In genomic region chr9:127916665-127917581, GRCh38 we compare ENCODE assay signal across 8 cellular contexts. TPM values are rescaled to one million over a fixed set of nuclear protein-coding genes. Genes with fewer than 3 reads are reported as not detected.
DNase-seq lines count a peak whose midpoint lies in the region; ATAC-seq and TF ChIP-seq lines count a peak whose summit lies in the region.

ST6GALNAC4 (minus strand) TSS chr9:127917041; CDS start chr9:127916419, 622 bp downstream.

- CTCF ChIA-PET in HEK293T (lab: Yijun Ruan, JAX): interaction anchor here (1.4 kb wide), 1 partner anchor 272 kb away, joined by 3 read pairs; no protein-coding TSS in a partner anchor

- peaks cover 16% of the 10 kb centered on the region for H3K36me3 Mint-ChIP-seq in activated naive CD8-positive, alpha-beta T cell treated with anti-CD3 and anti-CD28 coated beads for 36 hours
- H3K36me3 Mint-ChIP-seq in glutamatergic neuron (ENCODE audit: unreplicated experiment): no peaks in the 10 kb centered on the region

- peaks cover 6% of the 10 kb centered on the region for H3K4me1 ChIP-seq in ovary (ENCODE audit: insufficient read depth)
- peaks cover 27 to 61% of the 10 kb centered on the region in 2 donors for H3K4me1 ChIP-seq in thoracic aorta (ENCODE audit: control insufficient read depth in 1 of 2, low read depth in 2 of 2)

- peak within 1 kb of the TSS; percentile 89 for H3K4me3 Mint-ChIP-seq in activated naive CD8-positive, alpha-beta T cell treated with anti-CD3 and anti-CD28 coated beads for 36 hours
- H3K4me3 Mint-ChIP-seq in glutamatergic neuron (ENCODE audit: unreplicated experiment): peak within 1 kb of the TSS; percentile 82

- DNase-seq in GF-D8 (lab: John Stamatoyannopoulos, UW): peak; percentile 70
- DNase-seq in HEK293T (ENCODE audit: extremely low spot score): peak; percentile 99
- DNase-seq in NAMALWA (ENCODE audit: low spot score): peak; percentile 91
- peak; percentile 95 for DNase-seq in activated naive CD8-positive, alpha-beta T cell treated with anti-CD3 and anti-CD28 coated beads for 36 hours
- DNase-seq in glutamatergic neuron: peak; percentile 95
- peak; percentile 94 to 98 (median 97) for DNase-seq in ovary
- DNase-seq in thoracic aorta (ENCODE audit: low spot score): peak; percentile 70

- no peaks in the 10 kb centered on the region for H4K20me1 ChIP-seq in SU-DHL-6 (ENCODE audit: low read depth, low read length)

- peaks cover 55% of the 10 kb centered on the region for H3K4me1 Mint-ChIP-seq in activated naive CD8-positive, alpha-beta T cell treated with anti-CD3 and anti-CD28 coated beads for 36 hours
- H3K4me1 Mint-ChIP-seq in glutamatergic neuron (ENCODE audit: low read depth, unreplicated experiment): peaks cover 7% of the 10 kb centered on the region

- peaks cover 19% of the 10 kb centered on the region for H3F3A ChIP-seq in SU-DHL-6 (ENCODE audit: insufficient read depth)

- H3K4me3 ChIP-seq in SU-DHL-6 (ENCODE audit: insufficient read depth, low read length, poor library complexity, severe bottlenecking): peak within 1 kb of the TSS; percentile 65
- H3K4me3 ChIP-seq in ovary: peak within 1 kb of the TSS; percentile 76
- peak within 1 kb of the TSS; percentile 88 for H3K4me3 ChIP-seq in thoracic aorta

- H3K9me2 ChIP-seq in SU-DHL-6 (replicated peaks; ENCODE audit: insufficient read depth, low read length): no peaks in the 10 kb centered on the region

- WGBS in ovary, 3 donors: 1 to 2% (median 2%) methylated on average over 48 to 75 of the region's 75 CpGs

- intact Hi-C loops in ovary (cut with DNase I): loop anchor here in 1 of 4 donors (5.0 kb wide), 1 partner anchor 130 kb away; the partner anchor contains the start of gene CDK9

- no peaks in the 10 kb centered on the region for H3K27me3 ChIP-seq in SU-DHL-6 (ENCODE audit: low read length)
- no peaks in the 10 kb centered on the region for H3K27me3 ChIP-seq in ovary
- no peaks in the 10 kb centered on the region for H3K27me3 ChIP-seq in thoracic aorta (replicated peaks; ENCODE audit: insufficient read depth)

- H3K4me2 ChIP-seq in SU-DHL-6 (ENCODE audit: low read depth, low read length, poor library complexity, severe bottlenecking): peak within 1 kb of the TSS; percentile 87

- H3K36me3 ChIP-seq in SU-DHL-6 (ENCODE audit: low read length): no peaks in the 10 kb centered on the region
- no peaks in the 10 kb centered on the region for H3K36me3 ChIP-seq in ovary
- H3K36me3 ChIP-seq in thoracic aorta: peaks cover 8% of the 10 kb centered on the region

- TF ChIP-seq POLR2A in ovary (IDR thresholded peaks at IDR 0.05): peak; percentile 64

- TF ChIP-seq CTCF in SU-DHL-6 (IDR thresholded peaks at IDR 0.05; ENCODE audit: insufficient read depth, low read length, poor library complexity, severe bottlenecking) (no peak), glutamatergic neuron (IDR thresholded peaks at IDR 0.05; ENCODE audit: partially characterized antibody, unreplicated experiment) (no peak), ovary (IDR thresholded peaks at IDR 0.05) (no peak), thoracic aorta (IDR thresholded peaks at IDR 0.05) (no peak)

- no peaks in the 10 kb centered on the region for H3K79me2 ChIP-seq in SU-DHL-6 (ENCODE audit: insufficient read depth, low read length)

- no peaks in the 10 kb centered on the region for H3K9me3 Mint-ChIP-seq in activated naive CD8-positive, alpha-beta T cell treated with anti-CD3 and anti-CD28 coated beads for 36 hours
- H3K9me3 Mint-ChIP-seq in glutamatergic neuron (ENCODE audit: unreplicated experiment): peaks cover 3% of the 10 kb centered on the region

- H3K9me3 ChIP-seq in SU-DHL-6 (ENCODE audit: insufficient read depth, low read length) (no peaks in the 10 kb centered on the region), ovary (no peaks in the 10 kb centered on the region), thoracic aorta (no peaks in the 10 kb centered on the region)

- H3K27me3 Mint-ChIP-seq in activated naive CD8-positive, alpha-beta T cell treated with anti-CD3 and anti-CD28 coated beads for 36 hours: no peaks in the 10 kb centered on the region
- peaks cover 11% of the 10 kb centered on the region for H3K27me3 Mint-ChIP-seq in glutamatergic neuron (ENCODE audit: unreplicated experiment)

- H3K27ac Mint-ChIP-seq in activated naive CD8-positive, alpha-beta T cell treated with anti-CD3 and anti-CD28 coated beads for 36 hours: peak within 1 kb of the TSS; percentile 96
- H3K27ac Mint-ChIP-seq in glutamatergic neuron (ENCODE audit: unreplicated experiment): no peak within 1 kb of the TSS

- peak; percentile 54 for ATAC-seq in thoracic aorta (ENCODE audit: insufficient number of reproducible peaks, low FRiP score, low read depth)

- peak within 1 kb of the TSS; percentile 84 for H3K9ac ChIP-seq in SU-DHL-6 (ENCODE audit: low read length)

- H3K27ac ChIP-seq in SU-DHL-6 (ENCODE audit: low read depth, low read length) (peak within 1 kb of the TSS; percentile 80), ovary (peak within 1 kb of the TSS; percentile 39 to 69), thoracic aorta (peak within 1 kb of the TSS; percentile 68 to 78)

- H2AFZ ChIP-seq in SU-DHL-6 (ENCODE audit: low read depth, low read length, severe bottlenecking): peak within 1 kb of the TSS; percentile 66

- TF ChIP-seq EP300 in ovary (IDR thresholded peaks at IDR 0.05): peak; percentile 9

- POLR2A ChIA-PET in HEK293T (lab: Yijun Ruan, JAX): interaction anchor here (0.6 to 1.8 kb wide), 5 partner anchors 18 to 39 kb away, joined by 3 to 8 read pairs (median 6); partner anchors contain the start of genes AK1 and ST6GALNAC6

TF ChIP-seq in HEK293T, 16 proteins besides CTCF, POLR2A, EP300 and RAD21:
- TF ChIP-seq FOXK2 (IDR thresholded peaks at IDR 0.05) (no peak), ARNT (IDR thresholded peaks at IDR 0.05) (no peak), FOXM1 (IDR thresholded peaks at IDR 0.05; ENCODE audit: borderline replicate concordance) (no peak), L3MBTL2 (conservative IDR thresholded peaks at IDR 0.05) (no peak), PKNOX1 (IDR thresholded peaks at IDR 0.05) (no peak), SP1 (IDR thresholded peaks at IDR 0.05) (no peak), LEF1 (IDR thresholded peaks at IDR 0.05; ENCODE audit: borderline replicate concordance) (no peak), FOXA1 (IDR thresholded peaks at IDR 0.05) (no peak), NFRKB (IDR thresholded peaks at IDR 0.05) (no peak), SUZ12 (IDR thresholded peaks at IDR 0.05) (no peak), ELF4 (IDR thresholded peaks at IDR 0.05) (no peak), HDGF (IDR thresholded peaks at IDR 0.05; ENCODE audit: borderline replicate concordance) (no peak), CTBP1 (IDR thresholded peaks at IDR 0.05; ENCODE audit: borderline replicate concordance) (no peak), ZNF384 (IDR thresholded peaks at IDR 0.05) (no peak), BHLHE40 (IDR thresholded peaks at IDR 0.05; ENCODE audit: borderline replicate concordance) (no peak), TARDBP (IDR thresholded peaks at IDR 0.05) (no peak)

RNA-seq across cellular contexts. Expression of gene ST6GALNAC4, which starts in this region (rescaled TPM):
- total RNA-seq in activated naive CD8-positive, alpha-beta T cell treated with anti-CD3 and anti-CD28 coated beads for 36 hours: 10 to 100 TPM; 45.3 to 51.2 TPM
- total RNA-seq in glutamatergic neuron (ENCODE audit: unreplicated experiment) (15.8 TPM), ovary (10 to 100 TPM; 29.5 to 58.4 (median 46.4) TPM), thoracic aorta (10 to 100 TPM; 45.0 to 61.2 TPM)
- polyA plus RNA-seq in ovary: 10 to 100 TPM in 1 of 2 donors, 1 to 10 TPM in 1; 2.2 to 34.0 TPM

Comparison
In these comparisons a context has a peak if more than half of its experiments do, and no peak if none do; other contexts are left out.
1. Peak in every context shown above with its lines: DNase-seq, ATAC-seq, H3K4me3 ChIP-seq and H3K27ac ChIP-seq.